In the genomic region with DNA sequence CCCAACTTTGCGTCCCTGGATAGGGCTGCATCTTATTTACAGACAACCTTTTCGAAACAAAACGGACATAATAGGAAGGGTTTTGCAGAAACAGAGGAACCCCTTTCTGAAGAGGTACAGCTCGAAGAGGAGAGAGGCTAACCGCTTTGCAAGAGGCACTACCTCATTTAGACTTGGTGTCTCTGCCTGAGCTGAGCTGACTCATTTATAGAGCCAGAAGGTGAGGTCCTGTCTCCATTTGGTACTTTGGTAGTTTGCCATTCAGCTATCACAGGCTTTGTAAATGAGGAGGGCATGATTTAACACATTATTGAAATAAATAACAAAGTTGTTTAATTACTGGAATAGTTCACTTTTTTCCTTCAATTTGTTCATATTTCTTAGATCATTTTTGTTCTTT, we compare ENCODE assay signal across 16 cellular contexts.
"Had no signal": no experiment of that assay in that cellular context is flagged by ENCODE, and none has a peak within 500 bp of the region (broad histone marks: within the 10 kb centered on the region; RNA-seq: fewer than 3 reads in every experiment).

No MANE protein-coding gene starts in this region.

- DNase-seq: activated B cell treated with CpG ODN at 0.5 μM for 24 hours; activated CD4-positive, alpha-beta T cell treated with anti-CD3 and anti-CD28 coated beads, Interleukin-2, amount 10 ng/mL, durations not matched to agents 24 days and 14 days; activated naive CD4-positive, alpha-beta T cell treated with Interleukin-2 at 50 U/mL for 16 hours; activated naive CD8-positive, alpha-beta T cell treated with anti-CD3 and anti-CD28 coated beads, Interleukin-2, amount 50 U/mL, for 24 hours; foreskin keratinocyte; head of caudate nucleus; naive thymus-derived CD4-positive, alpha-beta T cell; nucleus accumbens; psoas muscle; right lobe of liver; spleen; stimulated activated CD4-positive, alpha-beta T cell treated with anti-CD3 and anti-CD28 coated beads, Interleukin-1b, Interleukin-23, amount 100 ng/mL, for 48 hours; stimulated activated naive CD4-positive, alpha-beta T cell; substantia nigra; transverse colon had no signal

- H3K4me3 ChIP-seq: ascending aorta, psoas muscle, right lobe of liver, spleen, transverse colon had no signal

- H3K27ac ChIP-seq: ascending aorta, foreskin keratinocyte, psoas muscle, right lobe of liver, spleen, transverse colon had no signal

- H3K9me3 ChIP-seq: ascending aorta, psoas muscle, right lobe of liver, spleen, transverse colon had no signal

- ATAC-seq: activated naive CD8-positive, alpha-beta T cell treated with anti-CD3 and anti-CD28 coated beads, Interleukin-2, amount 50 U/mL, for 24 hours; foreskin keratinocyte; naive thymus-derived CD4-positive, alpha-beta T cell; psoas muscle; right lobe of liver had no signal

- H3K36me3 ChIP-seq: ascending aorta, right lobe of liver, spleen, transverse colon had no signal

- H3K4me1 ChIP-seq: foreskin keratinocyte had no signal
